In the genomic region with DNA sequence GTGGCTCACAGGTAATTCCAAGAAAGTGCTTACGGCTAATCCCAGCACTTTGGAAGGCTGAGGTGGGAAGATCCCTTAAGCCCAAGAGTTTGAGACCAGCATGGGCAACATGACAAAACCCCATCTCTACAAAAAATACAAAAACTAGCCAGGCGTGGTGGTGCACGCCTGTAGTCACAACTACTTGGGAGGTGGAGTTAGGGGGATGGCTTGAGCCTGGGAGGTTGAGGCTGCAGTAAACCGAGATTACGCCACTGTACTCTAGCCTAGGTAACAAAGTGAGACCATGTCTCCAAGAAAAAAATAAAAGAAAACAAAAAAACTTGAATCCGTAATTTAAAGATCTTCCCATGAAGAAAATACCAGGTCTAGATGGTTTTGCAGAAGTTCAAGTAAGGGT, we compare ENCODE assay signal across 15 cellular contexts. TPM values are rescaled to one million over a fixed set of nuclear protein-coding genes. Genes with fewer than 3 reads are reported as not detected.
DNase-seq lines count a peak whose midpoint lies in the region; ATAC-seq and TF ChIP-seq lines count a peak whose summit lies in the region.
"Had no signal": no experiment of that assay in that cellular context is flagged by ENCODE, and none has a peak within 500 bp of the region (broad histone marks: within the 10 kb centered on the region; RNA-seq: fewer than 3 reads in every experiment).

No MANE protein-coding gene starts in this region.

- ATAC-seq in T-helper 17 cell = no peak
- ATAC-seq in HG02642 (IDR thresholded peaks at IDR 0.05; ENCODE audit: poor library complexity, unreplicated experiment) = no peak
- no peak for ATAC-seq in SK-N-SH treated with all-trans-retinoic acid at 6 μM for 48 hours
- ATAC-seq: foreskin keratinocyte, mucosa of descending colon had no signal

- H3K36me3 ChIP-seq in endodermal cell (ENCODE audit: control insufficient read depth, insufficient read depth, low read length) (no peaks in the 10 kb centered on the region), thyroid gland (no peaks in the 10 kb centered on the region)
- H3K36me3 ChIP-seq: upper lobe of right lung had no signal

- no peak for TF ChIP-seq POLR2A in thyroid gland (IDR thresholded peaks at IDR 0.05)

- H3K4me3 ChIP-seq in endodermal cell (ENCODE audit: low read length) = no peak overlapping the region
- no peak overlapping the region for H3K4me3 ChIP-seq in thyroid gland (replicated peaks in 1 of 3)
- H3K4me3 ChIP-seq: mucosa of descending colon had no signal

- H3K27me3 Mint-ChIP-seq in activated naive CD4-positive, alpha-beta T cell treated with anti-CD3 and anti-CD28 coated beads, Interleukin-2, amount 50 U/mL, for 24 hours = no peaks in the 10 kb centered on the region
- H3K27me3 Mint-ChIP-seq in T-helper 17 cell = no peaks in the 10 kb centered on the region
- H3K27me3 Mint-ChIP-seq in endodermal cell (ENCODE audit: insufficient read depth) = peaks cover 11% of the 10 kb centered on the region

- H3K27ac ChIP-seq in endodermal cell (ENCODE audit: low read depth, low read length) = no peak overlapping the region
- H3K27ac ChIP-seq in thyroid gland = peak overlapping the region in 2 of 3 donors; percentile 31 to 47
- H3K27ac ChIP-seq: foreskin keratinocyte had no signal

- H3K4me1 Mint-ChIP-seq in activated naive CD4-positive, alpha-beta T cell treated with anti-CD3 and anti-CD28 coated beads, Interleukin-2, amount 50 U/mL, for 24 hours = peaks cover 78% of the 10 kb centered on the region
- peaks cover 47% of the 10 kb centered on the region for H3K4me1 Mint-ChIP-seq in T-helper 17 cell
- peaks cover 5% of the 10 kb centered on the region for H3K4me1 Mint-ChIP-seq in endodermal cell

- intact Hi-C loops in thyroid gland (cut with DNase I) = no loop called here

- H3K9me3 Mint-ChIP-seq in activated naive CD4-positive, alpha-beta T cell treated with anti-CD3 and anti-CD28 coated beads, Interleukin-2, amount 50 U/mL, for 24 hours = no peaks in the 10 kb centered on the region
- no peaks in the 10 kb centered on the region for H3K9me3 Mint-ChIP-seq in endodermal cell

- peak overlapping the region; percentile 100 for H3K27ac Mint-ChIP-seq in activated naive CD4-positive, alpha-beta T cell treated with anti-CD3 and anti-CD28 coated beads, Interleukin-2, amount 50 U/mL, for 24 hours
- H3K27ac Mint-ChIP-seq in T-helper 17 cell = peak overlapping the region; percentile 100
- H3K27ac Mint-ChIP-seq in endodermal cell = no peak overlapping the region

- no peak for DNase-seq in activated naive CD4-positive, alpha-beta T cell treated with anti-CD3 and anti-CD28 coated beads, Interleukin-2, amount 50 U/mL, for 16 hours
- DNase-seq in T-helper 17 cell (no peak), endodermal cell (peak; percentile 8), thyroid gland (no peak)
- DNase-seq in activated CD4-positive, CD25-positive, alpha-beta regulatory T cell treated with anti-CD3 and anti-CD28 coated beads, Interleukin-2, amount 50 U/mL, for 72 hours = no peak
- DNase-seq: DMS153; effector CD4-positive, alpha-beta T cell; foreskin keratinocyte; mucosa of descending colon; NCI-H2227 treated with DMSO at 0.1 percent for 48 hours; stimulated activated CD4-positive, alpha-beta T cell treated with anti-CD3 and anti-CD28 coated beads, Interleukin-12 subunit alpha, Interleukin-12 subunit beta, amount 100 ng/mL, for 4 hours; upper lobe of right lung had no signal

- peaks cover 17% of the 10 kb centered on the region for H3K36me3 Mint-ChIP-seq in activated naive CD4-positive, alpha-beta T cell treated with anti-CD3 and anti-CD28 coated beads, Interleukin-2, amount 50 U/mL, for 24 hours
- H3K36me3 Mint-ChIP-seq in T-helper 17 cell (ENCODE audit: low read depth) = peaks cover 6% of the 10 kb centered on the region
- no peaks in the 10 kb centered on the region for H3K36me3 Mint-ChIP-seq in endodermal cell (ENCODE audit: low read depth)

- H3K9ac ChIP-seq in endodermal cell (ENCODE audit: extremely low read depth, low read length, poor library complexity, severe bottlenecking) = no peak overlapping the region

- H3K27me3 ChIP-seq in endodermal cell (ENCODE audit: control insufficient read depth, insufficient read depth, low read length, poor library complexity, severe bottlenecking) (no peaks in the 10 kb centered on the region), thyroid gland (no peaks in the 10 kb centered on the region)
- H3K27me3 ChIP-seq: upper lobe of right lung had no signal

- H3K4me1 ChIP-seq in endodermal cell (ENCODE audit: control insufficient read depth, insufficient read depth, low read length) (no peaks in the 10 kb centered on the region), thyroid gland (peaks cover 0 to 4% of the 10 kb centered on the region in 2 donors)
- H3K4me1 ChIP-seq: foreskin keratinocyte had no signal

- H3K9me3 ChIP-seq in T-helper 17 cell (ENCODE audit: control insufficient read depth, low read length, poor library complexity, severe bottlenecking) (no peaks in the 10 kb centered on the region), endodermal cell (ENCODE audit: control insufficient read depth, low read length) (no peaks in the 10 kb centered on the region), thyroid gland (no peaks in the 10 kb centered on the region)
- H3K9me3 ChIP-seq: mucosa of descending colon, upper lobe of right lung had no signal

- H3K4me3 Mint-ChIP-seq in activated naive CD4-positive, alpha-beta T cell treated with anti-CD3 and anti-CD28 coated beads, Interleukin-2, amount 50 U/mL, for 24 hours = peak overlapping the region; percentile 80
- peak overlapping the region; percentile 90 for H3K4me3 Mint-ChIP-seq in T-helper 17 cell
- H3K4me3 Mint-ChIP-seq in endodermal cell = no peak overlapping the region

- TF ChIP-seq CTCF in endodermal cell (conservative IDR thresholded peaks at IDR 0.05) = no peak
- no peak for TF ChIP-seq CTCF in thyroid gland (IDR thresholded peaks at IDR 0.05)

- WGBS in endodermal cell (ENCODE audit: insufficient coverage in 1 of 2, insufficient read length in 1 of 2), 2 experiments = 97 to 100% methylated on average over 1 to 6 of the region's 6 CpGs
- WGBS in thyroid gland, 2 donors = 89 to 91% methylated on average over 6 of the region's 6 CpGs

TF ChIP-seq in SK-N-SH treated with all-trans-retinoic acid at 6 μM for 48 hours, 23 proteins besides CTCF, POLR2A, EP300 and RAD21:
- TF ChIP-seq PPARA (CRISPR knock-in tag; IDR thresholded peaks at IDR 0.05; ENCODE audit: borderline replicate concordance) (no peak), RARB (CRISPR knock-in tag; IDR thresholded peaks at IDR 0.05) (no peak), ESRRG (CRISPR knock-in tag; IDR thresholded peaks at IDR 0.05) (no peak), PATZ1 (CRISPR knock-in tag; IDR thresholded peaks at IDR 0.05; ENCODE audit: borderline replicate concordance) (no peak), ZC3H10 (CRISPR knock-in tag; IDR thresholded peaks at IDR 0.05) (no peak), ZNF70 (CRISPR knock-in tag; IDR thresholded peaks at IDR 0.05) (no peak), ZNF565 (CRISPR knock-in tag; conservative IDR thresholded peaks at IDR 0.05; ENCODE audit: low read depth) (no peak), BACH2 (CRISPR knock-in tag; IDR thresholded peaks at IDR 0.05; ENCODE audit: borderline replicate concordance) (no peak), TOX (CRISPR knock-in tag; IDR thresholded peaks at IDR 0.05; ENCODE audit: borderline replicate concordance) (no peak)

RNA-seq across cellular contexts. Expression of gene ICAM2, which starts 5.0 kb away (rescaled TPM):
- total RNA-seq in T-helper 17 cell = 100 to 1,000 TPM; 113 to 115 TPM
- total RNA-seq in endodermal cell = under 1 TPM in 1 of 2 donors, not detected in 1; 0.75 TPM
- not detected for polyA plus RNA-seq in endodermal cell (2013, experiment 1 of 2)
- not detected for polyA plus RNA-seq in endodermal cell (2013, experiment 2 of 2)
- total RNA-seq in thyroid gland = 10 to 100 TPM; 20.3 to 41.8 (median 30.6) TPM

RNA-seq across cellular contexts. Expression of gene PRR29, which starts 17.3 kb away (rescaled TPM):
- total RNA-seq in T-helper 17 cell (1 to 10 TPM; 1.7 to 3.3 TPM), endodermal cell (1 to 10 TPM; 3.3 to 6.1 TPM), thyroid gland (1 to 10 TPM; 1.7 to 5.6 (median 4.2) TPM)
- polyA plus RNA-seq in endodermal cell (2013, experiment 1 of 2) = 1.6 TPM
- polyA plus RNA-seq in endodermal cell (2013, experiment 2 of 2) = 1.7 TPM
- total RNA-seq: foreskin keratinocyte, mucosa of descending colon had no signal

RNA-seq across cellular contexts. Expression of gene SCN4A, which starts 42.7 kb away (rescaled TPM):
- total RNA-seq in T-helper 17 cell = under 1 TPM; 0.02 to 0.16 TPM
- 1 to 10 TPM; 3.9 to 4.4 TPM for total RNA-seq in endodermal cell
- 2.5 TPM for polyA plus RNA-seq in endodermal cell (2013, experiment 1 of 2)
- polyA plus RNA-seq in endodermal cell (2013, experiment 2 of 2) = 2.1 TPM
- 1 to 10 TPM; 2.4 to 7.1 (median 4.0) TPM for total RNA-seq in thyroid gland
- total RNA-seq: foreskin keratinocyte, upper lobe of right lung had no signal
- polyA plus RNA-seq: foreskin keratinocyte had no signal

Comparison
In these comparisons a context has a peak if more than half of its experiments do, and no peak if none do; other contexts are left out.
1. RNA of gene ICAM2, which starts 5.0 kb away (total RNA-seq): 113 to 115 TPM in T-helper 17 cell and 20.3 to 41.8 TPM in thyroid gland; 0.75 TPM in endodermal cell; every median in the first group is over 10 times any median in the second.